9 cellular contexts compared by ENCODE assay signal in genomic region chr1:42932442-42932941, GRCh38. TPM values are rescaled to one million over a fixed set of nuclear protein-coding genes. Genes with fewer than 3 reads are reported as not detected.
DNase-seq lines count a peak whose midpoint lies in the region; ATAC-seq, FAIRE-seq and TF ChIP-seq lines count a peak whose summit lies in the region.
"Had no signal": no experiment of that assay in that cellular context is flagged by ENCODE, and none has a peak within 500 bp of the region (broad histone marks: within the 10 kb centered on the region; RNA-seq: fewer than 3 reads in every experiment).

No MANE protein-coding gene starts in this region.

- H3K9ac ChIP-seq in SU-DHL-6 (ENCODE audit: low read length) (peak overlapping the region; percentile 45), keratinocyte (ENCODE audit: control insufficient read depth, extremely low read depth, insufficient read depth, low read length) (peak overlapping the region; percentile 30)

- no peaks in the 10 kb centered on the region for H3K9me3 Mint-ChIP-seq in activated T-cell treated with anti-CD3 and anti-CD28 coated beads, Interleukin-2, amount 50 U/mL, for 4 hours

- no peak for FAIRE-seq in keratinocyte (lab: Jason Lieb, UNC)
- FAIRE-seq in GM12892 (lab: Jason Lieb, UNC): no peak

- TF ChIP-seq POLR2A in GM12892 (IDR thresholded peaks at IDR 0.05; ENCODE audit: low read depth, low read length): no peak

- H3K9me1 ChIP-seq in keratinocyte (ENCODE audit: control insufficient read depth, extremely low read depth, insufficient read depth, low read length): peaks cover 21% of the 10 kb centered on the region

- H3K27me3 ChIP-seq in SU-DHL-6 (ENCODE audit: low read length) (no peaks in the 10 kb centered on the region), keratinocyte (ENCODE audit: control insufficient read depth, extremely low read depth, insufficient read depth, low read length) (no peaks in the 10 kb centered on the region), thymus (ENCODE audit: control insufficient read depth, insufficient read depth) (no peaks in the 10 kb centered on the region), H7 (ENCODE audit: control insufficient read depth, insufficient read depth, low read length) (no peaks in the 10 kb centered on the region)

- dilution Hi-C loops in keratinocyte (cut with MboI; ENCODE audit: extremely low pct_ligation_motif_present, low sequenced_read_pairs): no loop called here

- ATAC-seq in activated T-cell treated with anti-CD3 and anti-CD28 coated beads, Interleukin-2, amount 50 U/mL, for 4 hours: no peak

- H3K4me3 ChIP-seq in SU-DHL-6 (ENCODE audit: insufficient read depth, low read length, poor library complexity, severe bottlenecking) (peak overlapping the region; percentile 16), keratinocyte (ENCODE audit: control insufficient read depth in 2 of 3, extremely low read depth in 1 of 3, insufficient read depth in 2 of 3, low read depth in 1 of 3, low read length in 3 of 3) (no peak overlapping the region), thymus (ENCODE audit: low read length) (no peak overlapping the region), H7 (ENCODE audit: insufficient read depth, low read depth, low read length) (no peak overlapping the region)

- H2AFZ ChIP-seq in SU-DHL-6 (ENCODE audit: low read depth, low read length, severe bottlenecking) (no peak overlapping the region), keratinocyte (ENCODE audit: control insufficient read depth, low read length) (no peak overlapping the region)

- peaks cover 83% of the 10 kb centered on the region for H3K4me1 ChIP-seq in keratinocyte (ENCODE audit: control insufficient read depth, extremely low read depth, insufficient read depth, low read length)
- H3K4me1 ChIP-seq in thymus (ENCODE audit: control insufficient read depth, insufficient read depth, low read length): peaks cover 25% of the 10 kb centered on the region

- no peaks in the 10 kb centered on the region for H3K36me3 ChIP-seq in SU-DHL-6 (ENCODE audit: low read length)
- peaks cover 64 to 86% of the 10 kb centered on the region in 2 experiments for H3K36me3 ChIP-seq in keratinocyte (ENCODE audit: control insufficient read depth in 2 of 2, extremely low read depth in 1 of 2, insufficient read depth in 2 of 2, low read length in 2 of 2)
- H3K36me3 ChIP-seq in thymus (ENCODE audit: control insufficient read depth, insufficient read depth): peaks cover 57% of the 10 kb centered on the region
- H3K36me3 ChIP-seq in H7 (replicated peaks; ENCODE audit: control insufficient read depth, insufficient read depth, low read length): peaks cover 69% of the 10 kb centered on the region

- WGBS in thymus: 72% methylated on average over 5 of the region's 5 CpGs

- peaks cover 32% of the 10 kb centered on the region for H3K79me2 ChIP-seq in SU-DHL-6 (ENCODE audit: insufficient read depth, low read length)
- H3K79me2 ChIP-seq in keratinocyte (ENCODE audit: control insufficient read depth, insufficient read depth, low read length): peaks cover 70% of the 10 kb centered on the region

- H3K27me3 Mint-ChIP-seq in activated T-cell treated with anti-CD3 and anti-CD28 coated beads, Interleukin-2, amount 50 U/mL, for 4 hours (ENCODE audit: low read depth): no peaks in the 10 kb centered on the region

- H3K9me3 ChIP-seq in SU-DHL-6 (ENCODE audit: insufficient read depth, low read length): no peaks in the 10 kb centered on the region
- no peaks in the 10 kb centered on the region for H3K9me3 ChIP-seq in keratinocyte (ENCODE audit: control insufficient read depth, low read depth, low read length)
- peaks cover under 1% of the 10 kb centered on the region for H3K9me3 ChIP-seq in thymus (ENCODE audit: control insufficient read depth)

- H4K20me1 ChIP-seq in SU-DHL-6 (ENCODE audit: low read depth, low read length): no peaks in the 10 kb centered on the region
- H4K20me1 ChIP-seq in keratinocyte (ENCODE audit: control insufficient read depth, extremely low read depth, insufficient read depth, low read length): peaks cover 40% of the 10 kb centered on the region

- peaks cover 80% of the 10 kb centered on the region for H3K4me1 Mint-ChIP-seq in activated T-cell treated with anti-CD3 and anti-CD28 coated beads, Interleukin-2, amount 50 U/mL, for 4 hours (ENCODE audit: low read depth)

- no peaks in the 10 kb centered on the region for H3K9me2 ChIP-seq in SU-DHL-6 (replicated peaks; ENCODE audit: insufficient read depth, low read length)

- peak overlapping the region; percentile 67 for H3K4me2 ChIP-seq in SU-DHL-6 (ENCODE audit: low read depth, low read length, poor library complexity, severe bottlenecking)
- peak overlapping the region; percentile 54 for H3K4me2 ChIP-seq in keratinocyte (ENCODE audit: control insufficient read depth, extremely low read depth, insufficient read depth, low read depth, low read length)

- H3F3A ChIP-seq in SU-DHL-6 (ENCODE audit: insufficient read depth): peaks cover 51% of the 10 kb centered on the region

- DNase-seq in activated T-cell treated with anti-CD3 and anti-CD28 coated beads, Interleukin-2, amount 50 U/mL, for 4 hours: no peak
- no peak for DNase-seq in activated T-cell treated with anti-CD3 and anti-CD28 coated beads, Interleukin-2, amount 50 U/mL, for 1 hour
- DNase-seq in keratinocyte (ENCODE audit: low read depth, low spot score) (no peak), GM12892 (ENCODE audit: insufficient read length) (no peak), NCI-H2171 treated with DMSO at 0.1 percent for 48 hours (lab: John Stamatoyannopoulos, UW) (no peak), H7 (no peak)
- DNase-seq: occipital lobe had no signal

- peak overlapping the region; percentile 98 for H3K27ac ChIP-seq in SU-DHL-6 (ENCODE audit: low read depth, low read length)
- H3K27ac ChIP-seq in keratinocyte (ENCODE audit: control insufficient read depth, insufficient read depth, low read length): peak overlapping the region; percentile 96
- peak overlapping the region; percentile 99 for H3K27ac ChIP-seq in thymus (ENCODE audit: low read depth)

- H3K36me3 Mint-ChIP-seq in activated T-cell treated with anti-CD3 and anti-CD28 coated beads, Interleukin-2, amount 50 U/mL, for 4 hours (ENCODE audit: insufficient read depth): peaks cover 45% of the 10 kb centered on the region

- peak overlapping the region; percentile 71 for H3K4me3 Mint-ChIP-seq in activated T-cell treated with anti-CD3 and anti-CD28 coated beads, Interleukin-2, amount 50 U/mL, for 4 hours

- no peak for TF ChIP-seq CTCF in SU-DHL-6 (IDR thresholded peaks at IDR 0.05; ENCODE audit: insufficient read depth, low read length, poor library complexity, severe bottlenecking)
- TF ChIP-seq CTCF in keratinocyte (optimal IDR thresholded peaks at IDR 0.05 in 1 of 3, IDR thresholded peaks at IDR 0.05 in 1 of 3, conservative IDR thresholded peaks at IDR 0.05 in 1 of 3; ENCODE audit: extremely low read depth in 1 of 3, insufficient read depth in 2 of 3, low read length in 3 of 3): no peak

RNA-seq across cellular contexts. Expression of gene SLC2A1, which starts 26.2 kb away (rescaled TPM):
- total RNA-seq in activated T-cell treated with anti-CD3 and anti-CD28 coated beads, Interleukin-2, amount 50 U/mL, for 4 hours: 100 to 1,000 TPM; 135 to 141 (median 140) TPM
- polyA plus RNA-seq in keratinocyte (580 to 1,115 TPM (median 689 TPM) in 3 replicates), thymus (15.9 TPM)
- polyA plus RNA-seq in keratinocyte (2011; ENCODE audit: low read depth): 202 TPM
- polyA plus RNA-seq in keratinocyte (2011; cell fraction: cytosol; rRNA removed): 275 and 321 TPM in 2 replicates
- 1,814 and 2,318 TPM in 2 replicates for polyA plus RNA-seq in keratinocyte (2011; cell fraction: nucleus; rRNA removed)
- 844 and 1,046 TPM in 2 replicates for polyA plus RNA-seq in keratinocyte (2012; ENCODE audit: low replicate concordance)
- 817 to 1,377 TPM (median 1,072 TPM) in 3 replicates for polyA minus RNA-seq in keratinocyte
- 724 TPM for polyA minus RNA-seq in keratinocyte (2011; cell fraction: cytosol; rRNA and poly(A)+ RNA removed)
- polyA minus RNA-seq in keratinocyte (2011; cell fraction: nucleus; rRNA and poly(A)+ RNA removed): 1,644 and 2,001 TPM in 2 replicates
- polyA plus RNA-seq in GM12892 (2012; ENCODE audit: missing spikeins): 45.9 TPM
- 90.9 and 93.7 TPM in 2 replicates for total RNA-seq in H7 (2014; rRNA removed; shearing (Covaris generic))
